ENCODE assay signal across 8 cellular contexts in genomic region chr18:62329676-62330454, GRCh38. TPM values are rescaled to one million over a fixed set of nuclear protein-coding genes. Genes with fewer than 3 reads are reported as not detected.
DNase-seq lines count a peak whose midpoint lies in the region; ATAC-seq, FAIRE-seq and TF ChIP-seq lines count a peak whose summit lies in the region.

No MANE protein-coding gene starts in this region.

- H2AK5ac ChIP-seq in IMR-90 (ENCODE audit: low read depth, low read length) (no peak overlapping the region), mesenchymal stem cell (ENCODE audit: low read length, severe bottlenecking) (no peak overlapping the region)

- H3K79me1 ChIP-seq in IMR-90 (ENCODE audit: low read depth in 1 of 2, low read length in 2 of 2) (no peaks in the 10 kb centered on the region), mesenchymal stem cell (replicated peaks; ENCODE audit: low read length, poor library complexity, severe bottlenecking) (no peaks in the 10 kb centered on the region)

- FAIRE-seq in GM19239 (lab: Jason Lieb, UNC): no peak

- no peak for TF ChIP-seq POLR2A in IMR-90 (IDR thresholded peaks at IDR 0.05; ENCODE audit: low read depth, low read length)

- no peak overlapping the region for H2BK12ac ChIP-seq in mesenchymal stem cell (ENCODE audit: low read length in 2 of 2)

- intact Hi-C loops in IMR-90 (cut with micrococcal nuclease): no loop called here

- no peak overlapping the region for H4K5ac ChIP-seq in IMR-90 (ENCODE audit: low read depth, low read length)

- no peak overlapping the region for H3K4ac ChIP-seq in IMR-90 (ENCODE audit: low read depth, low read length)
- no peak overlapping the region for H3K4ac ChIP-seq in mesenchymal stem cell (ENCODE audit: low read depth in 1 of 2, low read length in 2 of 2)

- H2BK5ac ChIP-seq in IMR-90 (ENCODE audit: low read depth, low read length, poor library complexity, severe bottlenecking): no peak overlapping the region
- H2BK5ac ChIP-seq in mesenchymal stem cell (ENCODE audit: low read depth, low read length, poor library complexity, severe bottlenecking): no peak overlapping the region

- H2AFZ ChIP-seq in IMR-90 (replicated peaks; ENCODE audit: low read length, poor library complexity): peak overlapping the region; percentile 39
- H2AFZ ChIP-seq in mesenchymal stem cell (ENCODE audit: low read depth, low read length): no peak overlapping the region

- H3K4me1 ChIP-seq in IMR-90 (ENCODE audit: control insufficient read depth, insufficient read depth, low read length) (peaks cover 16% of the 10 kb centered on the region), mesenchymal stem cell (ENCODE audit: control insufficient read depth, insufficient read depth, low read depth, low read length) (peaks cover 21% of the 10 kb centered on the region)

- H3K18ac ChIP-seq in IMR-90 (ENCODE audit: low read depth, low read length): no peak overlapping the region
- H3K18ac ChIP-seq in mesenchymal stem cell (ENCODE audit: low read depth in 1 of 2, low read length in 2 of 2): no peak overlapping the region

- H3K9me3 ChIP-seq in IMR-90 (ENCODE audit: control insufficient read depth, insufficient read depth, low read length): no peaks in the 10 kb centered on the region
- H3K9me3 ChIP-seq in mesenchymal stem cell (ENCODE audit: control insufficient read depth, low read length): no peaks in the 10 kb centered on the region

- H3K56ac ChIP-seq in IMR-90 (ENCODE audit: extremely low read depth, insufficient read depth, low read length): no peak overlapping the region

- TF ChIP-seq RAD21 in IMR-90 (IDR thresholded peaks at IDR 0.05; ENCODE audit: low read length): no peak

- no peak overlapping the region for H2AK9ac ChIP-seq in IMR-90 (replicated peaks; ENCODE audit: low read depth, low read length, poor library complexity)

- H2BK15ac ChIP-seq in IMR-90 (ENCODE audit: low read depth, low read length) (no peak overlapping the region), mesenchymal stem cell (ENCODE audit: low read depth, poor library complexity, severe bottlenecking) (no peak overlapping the region)

- in situ Hi-C loops in IMR-90 (cut with MboI; ENCODE audit: low sequenced_read_pairs): no loop called here

- H3K36me3 ChIP-seq in IMR-90 (ENCODE audit: control insufficient read depth, insufficient read depth, low read length) (no peaks in the 10 kb centered on the region), mesenchymal stem cell (ENCODE audit: control insufficient read depth in 1 of 2, insufficient read depth in 2 of 2, low read depth in 1 of 2, low read length in 2 of 2) (no peaks in the 10 kb centered on the region)

- H3K27me3 ChIP-seq in IMR-90 (ENCODE audit: control insufficient read depth, insufficient read depth, low read length): peaks cover 58% of the 10 kb centered on the region
- H3K27me3 ChIP-seq in mesenchymal stem cell (ENCODE audit: control insufficient read depth in 1 of 2, insufficient read depth in 1 of 2, low read length in 2 of 2): peaks cover 47 to 53% of the 10 kb centered on the region in 2 experiments

- dilution Hi-C loops in IMR-90 (cut with HindIII; ENCODE audit: low sequenced_read_pairs, unreplicated experiment): no loop called here

- no peak for TF ChIP-seq CTCF in IMR-90 (conservative IDR thresholded peaks at IDR 0.05; ENCODE audit: low read depth, low read length)

- H2BK20ac ChIP-seq in IMR-90 (ENCODE audit: low read depth, low read length): no peak overlapping the region

- no peaks in the 10 kb centered on the region for H3K9me1 ChIP-seq in IMR-90 (ENCODE audit: insufficient read depth, low read length)

- WGBS in IMR-90 (ENCODE audit: extremely low coverage in 2 of 2, insufficient read length in 1 of 2), 2 experiments: 30% methylated on average over 8 of the region's 16 CpGs; no CpG with 5 or more reads in 1 of the 2 experiments
- 49% methylated on average over 16 of the region's 16 CpGs for WGBS in mesenchymal stem cell

- H2BK120ac ChIP-seq in IMR-90 (ENCODE audit: low read depth, low read length) (no peak overlapping the region), mesenchymal stem cell (ENCODE audit: low read depth, low read length) (no peak overlapping the region)

- H3K4me2 ChIP-seq in IMR-90 (ENCODE audit: low read depth, low read length) (peak overlapping the region; percentile 34), mesenchymal stem cell (ENCODE audit: low read length, poor library complexity, severe bottlenecking) (no peak overlapping the region)

- no peak overlapping the region for H4K91ac ChIP-seq in IMR-90 (ENCODE audit: insufficient read depth, low read depth, low read length)
- no peak overlapping the region for H4K91ac ChIP-seq in mesenchymal stem cell (ENCODE audit: low read length)

- no peak overlapping the region for H3K4me3 ChIP-seq in IMR-90 (ENCODE audit: insufficient read depth, low read depth, low read length)
- H3K4me3 ChIP-seq in mesenchymal stem cell (ENCODE audit: insufficient read depth in 1 of 2, low read depth in 1 of 2, low read length in 2 of 2): no peak overlapping the region

- POLR2A ChIA-PET in IMR-90 (lab: Charles Lee; ENCODE audit: unreplicated experiment): no interaction called here

- no peak overlapping the region for H3K9ac ChIP-seq in IMR-90 (ENCODE audit: low read depth, low read length)
- no peak overlapping the region for H3K9ac ChIP-seq in mesenchymal stem cell (ENCODE audit: low read length)

- peaks cover 4% of the 10 kb centered on the region; the same call in 1 of the 2 replicates for H4K20me1 ChIP-seq in IMR-90 (ENCODE audit: insufficient read depth, low read length)

- CTCF ChIA-PET in IMR-90 (lab: Yijun Ruan, JAX): interaction anchor here (1.7 kb wide), 1 partner anchor 14 kb away, joined by 5 read pairs; no protein-coding TSS in a partner anchor

- H4K8ac ChIP-seq in IMR-90 (ENCODE audit: low read depth in 2 of 2, low read length in 2 of 2) (no peak overlapping the region), mesenchymal stem cell (ENCODE audit: low read length) (no peak overlapping the region)

- ATAC-seq in IMR-90 (ENCODE audit: low read depth) (peak; percentile 80), GM21367 (IDR thresholded peaks at IDR 0.05; ENCODE audit: unreplicated experiment) (no peak)

- H3K23ac ChIP-seq in IMR-90 (ENCODE audit: low read depth, low read length) (no peak overlapping the region), mesenchymal stem cell (ENCODE audit: low read length in 2 of 2) (no peak overlapping the region)

- BruUV-seq in IMR-90 (replicated peaks; lab: Mats Ljungman, UMichigan): no TSS peak

- no peak overlapping the region for H3K27ac ChIP-seq in IMR-90 (ENCODE audit: insufficient read depth, low read length)
- H3K27ac ChIP-seq in mesenchymal stem cell (ENCODE audit: low read length, poor library complexity, severe bottlenecking): no peak overlapping the region

- no peak overlapping the region for H3K14ac ChIP-seq in IMR-90 (replicated peaks; ENCODE audit: low read depth, low read length)
- H3K14ac ChIP-seq in mesenchymal stem cell (ENCODE audit: low read length in 2 of 2): no peak overlapping the region

- DNase-seq in COLO668 (lab: John Stamatoyannopoulos, UW; ENCODE audit: unreplicated experiment) (peak; percentile 55), IMR-90 (peak; percentile 83), astrocyte of the hippocampus (ENCODE audit: low read depth, low spot score) (peak; percentile 77), mesenchymal stem cell (peak; percentile 58), GM19239 (ENCODE audit: insufficient read length, low spot score) (no peak), NCI-H1694 treated with DMSO at 0.1 percent for 48 hours (lab: John Stamatoyannopoulos, UW) (no peak), SIG-M5 treated with dmso at 0.1 percent for 504 hours (lab: John Stamatoyannopoulos, UW; ENCODE audit: unreplicated experiment) (no peak)

TF ChIP-seq in IMR-90, 13 proteins besides CTCF, POLR2A, EP300 and RAD21:
- TF ChIP-seq MAZ (IDR thresholded peaks at IDR 0.05; ENCODE audit: borderline replicate concordance, low read depth, low read length) (no peak), SMC3 (IDR thresholded peaks at IDR 0.05; ENCODE audit: low read depth, low read length) (no peak), BHLHE40 (IDR thresholded peaks at IDR 0.05; ENCODE audit: low read depth, low read length) (peak; percentile 99), CHD1 (IDR thresholded peaks at IDR 0.05; ENCODE audit: low read depth, low read length) (no peak), RCOR1 (IDR thresholded peaks at IDR 0.05; ENCODE audit: insufficient replicate concordance, low read length) (peak; percentile 11), FOS (IDR thresholded peaks at IDR 0.05; ENCODE audit: low read depth, low read length) (peak; percentile 8; the same call in 1 of the 2 replicates), NFE2L2 (IDR thresholded peaks at IDR 0.05; ENCODE audit: low read depth, low read length) (no peak), MXI1 (IDR thresholded peaks at IDR 0.05; ENCODE audit: borderline replicate concordance, low read depth, low read length) (0 out of 2 replicates have a peak, but pooled peaks have one; percentile 26), MAFK (IDR thresholded peaks at IDR 0.05; ENCODE audit: low read depth, low read length) (peak; percentile 38; the same call in 1 of the 2 replicates), ELK1 (IDR thresholded peaks at IDR 0.05; ENCODE audit: borderline replicate concordance, low read depth, low read length) (no peak), RFX5 (IDR thresholded peaks at IDR 0.05; ENCODE audit: low read depth, low read length) (no peak)

RNA-seq across cellular contexts. Expression of gene TNFRSF11A, which starts 4.8 kb away (rescaled TPM):
- under 0.01 TPM in 1 of 2 replicates, not detected in the other for total RNA-seq in IMR-90 (2012; rRNA removed)
- 0.09 TPM in 1 of 2 replicates, not detected in the other for polyA plus RNA-seq in IMR-90 (2012; rRNA removed)
- polyA plus RNA-seq in IMR-90 (2012; cell fraction: cytosol; rRNA removed): 0.03 and 0.17 TPM in 2 replicates
- 0.01 and 0.13 TPM in 2 replicates for polyA plus RNA-seq in IMR-90 (2012; cell fraction: nucleus; rRNA removed; ENCODE audit: low replicate concordance)
- polyA plus RNA-seq in mesenchymal stem cell (2013, experiment 1 of 2): 0.04 TPM
- 0.04 TPM for polyA plus RNA-seq in mesenchymal stem cell (2013, experiment 2 of 2)

Comparison
In these comparisons a context has a peak if more than half of its experiments do, and no peak if none do; other contexts are left out.
1. DNase-seq: peak in COLO668 (single experiment), IMR-90 (single experiment), astrocyte of the hippocampus (single experiment) and mesenchymal stem cell (single experiment); none in GM19239 (single experiment), NCI-H1694 treated with DMSO at 0.1 percent for 48 hours (single experiment) and SIG-M5 treated with dmso at 0.1 percent for 504 hours (single experiment).